19 cellular contexts compared by ENCODE assay signal in the genomic region with DNA sequence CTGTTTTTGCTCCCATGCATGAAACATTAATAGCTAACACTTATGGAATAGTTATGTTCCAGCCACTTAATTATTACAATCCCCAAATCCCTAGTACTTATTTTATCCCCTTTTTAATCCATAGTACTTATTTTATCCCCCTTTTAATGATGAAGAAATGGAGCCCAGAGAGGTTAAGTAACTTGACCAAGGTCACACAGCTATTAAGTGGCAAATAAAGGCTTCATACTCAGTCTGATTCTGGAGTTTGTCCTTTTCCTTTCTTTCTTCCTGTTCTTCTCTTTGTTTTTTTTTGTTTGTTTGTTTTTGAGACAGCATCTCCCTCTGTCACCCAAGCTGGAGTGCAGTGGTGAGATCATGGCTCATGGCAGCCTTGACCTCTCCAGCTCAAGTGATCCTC. TPM values are rescaled to one million over a fixed set of nuclear protein-coding genes. Genes with fewer than 3 reads are reported as not detected.
DNase-seq lines count a peak whose midpoint lies in the region; ATAC-seq and TF ChIP-seq lines count a peak whose summit lies in the region.
"Had no signal": no experiment of that assay in that cellular context is flagged by ENCODE, and none has a peak within 500 bp of the region (broad histone marks: within the 10 kb centered on the region; RNA-seq: fewer than 3 reads in every experiment).

No MANE protein-coding gene starts in this region.

- no peaks in the 10 kb centered on the region for H3K36me3 ChIP-seq in Caco-2 (ENCODE audit: control insufficient read depth, insufficient read depth, low read length)

- H3K4me1 Mint-ChIP-seq in activated CD8-positive, alpha-beta T cell treated with anti-CD3 and anti-CD28 coated beads for 36 hours (ENCODE audit: low read depth) = peaks cover 16% of the 10 kb centered on the region
- peaks cover 22% of the 10 kb centered on the region for H3K4me1 Mint-ChIP-seq in activated CD8-positive, alpha-beta T cell treated with anti-CD3 and anti-CD28 coated beads, Interleukin-2, amount 10 ng/mL, durations not matched to agents 7 days and 5 days (ENCODE audit: low read depth)
- H3K4me1 Mint-ChIP-seq in Caco-2 (ENCODE audit: low read depth, unreplicated experiment) (no peaks in the 10 kb centered on the region), natural killer cell (peaks cover 19 to 21% of the 10 kb centered on the region in 2 donors), WTC11 (peaks cover 4% of the 10 kb centered on the region; the same call in 1 of the 2 replicates)
- no peaks in the 10 kb centered on the region for H3K4me1 Mint-ChIP-seq in activated T-helper 17 cell treated with anti-CD3 and anti-CD28 coated beads, Interleukin-2, amount 50 U/mL, for 72 hours

- CTCF ChIA-PET in activated CD8-positive, alpha-beta T cell treated with anti-CD3 and anti-CD28 coated beads for 36 hours (lab: Charles Lee) = no interaction called here
- CTCF ChIA-PET in activated CD8-positive, alpha-beta T cell treated with anti-CD3 and anti-CD28 coated beads, Interleukin-2, amount 10 ng/mL, durations not matched to agents 7 days and 5 days (lab: Charles Lee) = no interaction called here
- CTCF ChIA-PET in Caco-2 (lab: Charles Lee) = no interaction called here
- CTCF ChIA-PET in WTC11 (lab: Charles Lee) = interaction anchor here (1.8 kb wide), 1 partner anchor 54 kb away, joined by 6 read pairs; no protein-coding TSS in a partner anchor

- POLR2A ChIA-PET in activated CD8-positive, alpha-beta T cell treated with anti-CD3 and anti-CD28 coated beads for 36 hours (lab: Charles Lee) = no interaction called here
- POLR2A ChIA-PET in activated CD8-positive, alpha-beta T cell treated with anti-CD3 and anti-CD28 coated beads, Interleukin-2, amount 10 ng/mL, durations not matched to agents 7 days and 5 days (lab: Charles Lee) = no interaction called here
- POLR2A ChIA-PET in Caco-2 (lab: Charles Lee) = no interaction called here
- POLR2A ChIA-PET in WTC11 (lab: Charles Lee) = no interaction called here

- peaks cover 5% of the 10 kb centered on the region for H3K36me3 Mint-ChIP-seq in activated CD8-positive, alpha-beta T cell treated with anti-CD3 and anti-CD28 coated beads for 36 hours (ENCODE audit: low read depth)
- H3K36me3 Mint-ChIP-seq in activated CD8-positive, alpha-beta T cell treated with anti-CD3 and anti-CD28 coated beads, Interleukin-2, amount 10 ng/mL, durations not matched to agents 7 days and 5 days (ENCODE audit: low read depth) = peaks cover 3% of the 10 kb centered on the region
- H3K36me3 Mint-ChIP-seq in Caco-2 (ENCODE audit: insufficient read depth, unreplicated experiment) (no peaks in the 10 kb centered on the region), natural killer cell (no peaks in the 10 kb centered on the region), WTC11 (peaks cover 2% of the 10 kb centered on the region; the same call in 1 of the 2 replicates)
- peaks cover 36% of the 10 kb centered on the region for H3K36me3 Mint-ChIP-seq in activated T-helper 17 cell treated with anti-CD3 and anti-CD28 coated beads, Interleukin-2, amount 50 U/mL, for 72 hours (ENCODE audit: low read depth)

- no peak for DNase-seq in activated CD8-positive, alpha-beta T cell treated with anti-CD3 and anti-CD28 coated beads for 36 hours
- DNase-seq in activated CD8-positive, alpha-beta T cell treated with anti-CD3 and anti-CD28 coated beads, Interleukin-2, amount 10 ng/mL, durations not matched to agents 7 days and 5 days = no peak
- DNase-seq in Caco-2 (no peak), natural killer cell (no peak), NCI-H1105 (lab: John Stamatoyannopoulos, UW) (no peak), WTC11 (ENCODE audit: low spot score) (no peak)
- DNase-seq: activated CD4-positive, CD25-positive, alpha-beta regulatory T cell treated with anti-CD3 and anti-CD28 coated beads, Interleukin-2, amount 50 U/mL, for 72 hours; body of pancreas; hypothalamus; MM.1S; NCI-H1930; NCI-H446 treated with DMSO at 0.1 percent for 48 hours; retina; SHP77 treated with DMSO at 0.1 percent for 48 hours; stimulated activated CD4-positive, alpha-beta T cell treated with anti-CD3 and anti-CD28 coated beads, Interleukin-15, amount 100 ng/mL, for 24 hours; stomach had no signal

- no peak overlapping the region for H3K4me3 ChIP-seq in Caco-2 (ENCODE audit: low read depth, low read length)
- H3K4me3 ChIP-seq: body of pancreas had no signal

- no peaks in the 10 kb centered on the region for H3K4me1 ChIP-seq in Caco-2

- no peaks in the 10 kb centered on the region for H3K27me3 ChIP-seq in Caco-2 (replicated peaks; ENCODE audit: control insufficient read depth, insufficient read depth, low read length)
- H3K27me3 ChIP-seq: body of pancreas, stomach had no signal

- no peaks in the 10 kb centered on the region for H3K9me3 ChIP-seq in Caco-2
- H3K9me3 ChIP-seq: body of pancreas, stomach had no signal

- H3K9me3 Mint-ChIP-seq in activated CD8-positive, alpha-beta T cell treated with anti-CD3 and anti-CD28 coated beads for 36 hours = no peaks in the 10 kb centered on the region
- H3K9me3 Mint-ChIP-seq in activated CD8-positive, alpha-beta T cell treated with anti-CD3 and anti-CD28 coated beads, Interleukin-2, amount 10 ng/mL, durations not matched to agents 7 days and 5 days (ENCODE audit: insufficient read depth) = no peaks in the 10 kb centered on the region
- H3K9me3 Mint-ChIP-seq in Caco-2 (ENCODE audit: unreplicated experiment) (no peaks in the 10 kb centered on the region), natural killer cell (no peaks in the 10 kb centered on the region), WTC11 (no peaks in the 10 kb centered on the region)
- H3K9me3 Mint-ChIP-seq in activated T-helper 17 cell treated with anti-CD3 and anti-CD28 coated beads, Interleukin-2, amount 50 U/mL, for 72 hours = no peaks in the 10 kb centered on the region

- no TSS peak for BruUV-seq in Caco-2 (replicated peaks; lab: Mats Ljungman, UMichigan)

- H3K27me3 Mint-ChIP-seq in activated CD8-positive, alpha-beta T cell treated with anti-CD3 and anti-CD28 coated beads for 36 hours = no peaks in the 10 kb centered on the region
- no peaks in the 10 kb centered on the region for H3K27me3 Mint-ChIP-seq in activated CD8-positive, alpha-beta T cell treated with anti-CD3 and anti-CD28 coated beads, Interleukin-2, amount 10 ng/mL, durations not matched to agents 7 days and 5 days (ENCODE audit: low read depth)
- no peaks in the 10 kb centered on the region for H3K27me3 Mint-ChIP-seq in Caco-2 (ENCODE audit: insufficient read depth, unreplicated experiment)
- no peaks in the 10 kb centered on the region for H3K27me3 Mint-ChIP-seq in activated T-helper 17 cell treated with anti-CD3 and anti-CD28 coated beads, Interleukin-2, amount 50 U/mL, for 72 hours
- no peaks in the 10 kb centered on the region for H3K27me3 Mint-ChIP-seq in natural killer cell (ENCODE audit: low read depth in 2 of 2)
- H3K27me3 Mint-ChIP-seq in WTC11 (ENCODE audit: low read depth) = no peaks in the 10 kb centered on the region

- H3K27ac Mint-ChIP-seq in activated CD8-positive, alpha-beta T cell treated with anti-CD3 and anti-CD28 coated beads for 36 hours = peak overlapping the region; percentile 34
- H3K27ac Mint-ChIP-seq in activated CD8-positive, alpha-beta T cell treated with anti-CD3 and anti-CD28 coated beads, Interleukin-2, amount 10 ng/mL, durations not matched to agents 7 days and 5 days = no peak overlapping the region
- H3K27ac Mint-ChIP-seq in Caco-2 (ENCODE audit: unreplicated experiment) = no peak overlapping the region
- peak overlapping the region; percentile 17 for H3K27ac Mint-ChIP-seq in activated T-helper 17 cell treated with anti-CD3 and anti-CD28 coated beads, Interleukin-2, amount 50 U/mL, for 72 hours
- H3K27ac Mint-ChIP-seq in natural killer cell = peak overlapping the region; percentile 90 to 94
- H3K27ac Mint-ChIP-seq in WTC11 = no peak overlapping the region

- no peak for ATAC-seq in activated CD8-positive, alpha-beta T cell treated with anti-CD3 and anti-CD28 coated beads for 36 hours
- no peak for ATAC-seq in activated CD8-positive, alpha-beta T cell treated with anti-CD3 and anti-CD28 coated beads, Interleukin-2, amount 10 ng/mL, durations not matched to agents 7 days and 5 days
- no peak for ATAC-seq in activated T-helper 17 cell treated with anti-CD3 and anti-CD28 coated beads, Interleukin-2, amount 50 U/mL, for 72 hours (replicated peaks)
- ATAC-seq in natural killer cell (no peak), WTC11 (no peak), GM21528 (IDR thresholded peaks at IDR 0.05; ENCODE audit: low FRiP score, unreplicated experiment) (no peak)
- ATAC-seq: body of pancreas had no signal

- H3K4me3 Mint-ChIP-seq in activated CD8-positive, alpha-beta T cell treated with anti-CD3 and anti-CD28 coated beads for 36 hours = peak overlapping the region; percentile 79
- no peak overlapping the region for H3K4me3 Mint-ChIP-seq in activated CD8-positive, alpha-beta T cell treated with anti-CD3 and anti-CD28 coated beads, Interleukin-2, amount 10 ng/mL, durations not matched to agents 7 days and 5 days
- peak overlapping the region; percentile 88 for H3K4me3 Mint-ChIP-seq in Caco-2 (ENCODE audit: unreplicated experiment)
- H3K4me3 Mint-ChIP-seq in activated T-helper 17 cell treated with anti-CD3 and anti-CD28 coated beads, Interleukin-2, amount 50 U/mL, for 72 hours = peak overlapping the region; percentile 96
- H3K4me3 Mint-ChIP-seq in natural killer cell = peak overlapping the region; percentile 28
- no peak overlapping the region for H3K4me3 Mint-ChIP-seq in WTC11

- intact Hi-C loops in activated CD8-positive, alpha-beta T cell treated with anti-CD3 and anti-CD28 coated beads for 36 hours (cut with micrococcal nuclease) = no loop called here
- intact Hi-C loops in Caco-2 (cut with micrococcal nuclease; ENCODE audit: unreplicated experiment) = loop anchor here (5.0 kb wide), 1 partner anchor 54 kb away; no protein-coding TSS in a partner anchor
- intact Hi-C loops in natural killer cell (cut with micrococcal nuclease) = no loop called here

- TF ChIP-seq CTCF in activated CD8-positive, alpha-beta T cell treated with anti-CD3 and anti-CD28 coated beads for 36 hours (IDR thresholded peaks at IDR 0.05) = no peak
- TF ChIP-seq CTCF in Caco-2 (IDR thresholded peaks at IDR 0.05; ENCODE audit: insufficient read depth in 1 of 2, low read depth in 1 of 2, low read length in 1 of 2, severe bottlenecking in 1 of 2, unreplicated experiment in 1 of 2) = no peak
- no peak for TF ChIP-seq CTCF in natural killer cell (IDR thresholded peaks at IDR 0.05)
- TF ChIP-seq CTCF in WTC11 (IDR thresholded peaks at IDR 0.05) = no peak

RNA-seq across cellular contexts. Expression of a gene that starts 2.2 kb away (rescaled TPM):
- total RNA-seq in activated CD8-positive, alpha-beta T cell treated with anti-CD3 and anti-CD28 coated beads for 36 hours = 10 to 100 TPM in 1 of 2 experiments, 1 to 10 TPM in 1; 10.0 to 12.2 TPM
- 1 to 10 TPM; 6.5 to 7.6 TPM for total RNA-seq in activated CD8-positive, alpha-beta T cell treated with anti-CD3 and anti-CD28 coated beads, Interleukin-2, amount 10 ng/mL, durations not matched to agents 7 days and 5 days
- total RNA-seq in Caco-2 (2022) (7.2 and 9.5 TPM in 2 replicates), natural killer cell (10 to 100 TPM; 14.7 to 20.0 (median 15.4) TPM), WTC11 (2021) (6.4 to 6.9 TPM (median 6.7 TPM) in 3 replicates)
- total RNA-seq in activated T-helper 17 cell treated with anti-CD3 and anti-CD28 coated beads, Interleukin-2, amount 50 U/mL, for 72 hours = 10 to 100 TPM; 10.1 to 10.8 TPM

RNA-seq across cellular contexts. Expression of a gene that starts 45.6 kb away (rescaled TPM):
- not detected for total RNA-seq in activated CD8-positive, alpha-beta T cell treated with anti-CD3 and anti-CD28 coated beads for 36 hours
- not detected for total RNA-seq in activated CD8-positive, alpha-beta T cell treated with anti-CD3 and anti-CD28 coated beads, Interleukin-2, amount 10 ng/mL, durations not matched to agents 7 days and 5 days
- total RNA-seq in Caco-2 (2022) = not detected in 2 replicates
- not detected for total RNA-seq in activated T-helper 17 cell treated with anti-CD3 and anti-CD28 coated beads, Interleukin-2, amount 50 U/mL, for 72 hours
- not detected for total RNA-seq in natural killer cell
- 0.85 to 1.6 TPM in 2 of 3 replicates, not detected in the other for total RNA-seq in WTC11 (2021)
- total RNA-seq: body of pancreas, stomach, urinary bladder had no signal

Comparison
In these comparisons a context has a peak if more than half of its experiments do, and no peak if none do; other contexts are left out.
1. H3K27ac Mint-ChIP-seq: peak in activated CD8-positive, alpha-beta T cell treated with anti-CD3 and anti-CD28 coated beads for 36 hours (single experiment), activated T-helper 17 cell treated with anti-CD3 and anti-CD28 coated beads, Interleukin-2, amount 50 U/mL, for 72 hours (single experiment) and natural killer cell (2 of 2); none in activated CD8-positive, alpha-beta T cell treated with anti-CD3 and anti-CD28 coated beads, Interleukin-2, amount 10 ng/mL, durations not matched to agents 7 days and 5 days (single experiment), Caco-2 (single experiment) and WTC11 (single experiment).
2. H3K4me3 Mint-ChIP-seq: peak in activated CD8-positive, alpha-beta T cell treated with anti-CD3 and anti-CD28 coated beads for 36 hours (single experiment), Caco-2 (single experiment), activated T-helper 17 cell treated with anti-CD3 and anti-CD28 coated beads, Interleukin-2, amount 50 U/mL, for 72 hours (single experiment) and natural killer cell (single experiment); none in activated CD8-positive, alpha-beta T cell treated with anti-CD3 and anti-CD28 coated beads, Interleukin-2, amount 10 ng/mL, durations not matched to agents 7 days and 5 days (single experiment) and WTC11 (single experiment).